ENCODE assay signal across 22 cellular contexts in genomic region chr19:58007285-58007684, GRCh38. TPM values are rescaled to one million over a fixed set of nuclear protein-coding genes. Genes with fewer than 3 reads are reported as not detected.
DNase-seq lines count a peak whose midpoint lies in the region; ATAC-seq and TF ChIP-seq lines count a peak whose summit lies in the region.
"Had no signal": no experiment of that assay in that cellular context is flagged by ENCODE, and none has a peak within 500 bp of the region (broad histone marks: within the 10 kb centered on the region; RNA-seq: fewer than 3 reads in every experiment).

No MANE protein-coding gene starts in this region.

- peaks cover 50% of the 10 kb centered on the region for H3K9me3 Mint-ChIP-seq in activated T-cell treated with anti-CD3 and anti-CD28 coated beads, Interleukin-2, amount 50 U/mL, for 4 hours

- peaks cover 90% of the 10 kb centered on the region for H3K9me3 ChIP-seq in left ventricle myocardium inferior (replicated peaks)

- no peak overlapping the region for H3K4me3 Mint-ChIP-seq in activated T-cell treated with anti-CD3 and anti-CD28 coated beads, Interleukin-2, amount 50 U/mL, for 4 hours

- ATAC-seq in esophagus mucosa (no peak), HG02970 (IDR thresholded peaks at IDR 0.05; ENCODE audit: low FRiP score, unreplicated experiment) (no peak)
- ATAC-seq in activated T-cell treated with anti-CD3 and anti-CD28 coated beads, Interleukin-2, amount 50 U/mL, for 4 hours: no peak
- ATAC-seq: gastrocnemius medialis, left lung had no signal

- peaks cover 18% of the 10 kb centered on the region for H3K4me1 Mint-ChIP-seq in activated T-cell treated with anti-CD3 and anti-CD28 coated beads, Interleukin-2, amount 50 U/mL, for 4 hours (ENCODE audit: low read depth)

- H3K27ac ChIP-seq in left ventricle myocardium inferior (replicated peaks): no peak overlapping the region
- H3K27ac ChIP-seq: gastrocnemius medialis, left lung, sigmoid colon, SK-N-MC, vagina had no signal

- no peaks in the 10 kb centered on the region for H3K27me3 ChIP-seq in left ventricle myocardium inferior (ENCODE audit: low read depth)
- H3K27me3 ChIP-seq: sigmoid colon, vagina had no signal

- H3K4me3 ChIP-seq in left ventricle myocardium inferior: no peak overlapping the region
- H3K4me3 ChIP-seq in choroid plexus epithelial cell (ENCODE audit: low read depth, low read length): no peak overlapping the region
- H3K4me3 ChIP-seq: left lung, sigmoid colon, SK-N-MC, vagina had no signal

- peaks cover 45% of the 10 kb centered on the region for H3K36me3 ChIP-seq in left ventricle myocardium inferior

- peaks cover 43% of the 10 kb centered on the region for H3K36me3 Mint-ChIP-seq in activated T-cell treated with anti-CD3 and anti-CD28 coated beads, Interleukin-2, amount 50 U/mL, for 4 hours (ENCODE audit: insufficient read depth)

- no peak for DNase-seq in left ventricle myocardium inferior
- DNase-seq in cardiac septum (ENCODE audit: low spot score): no peak
- peak; percentile 12 to 41 for DNase-seq in NCI-H1930 (lab: John Stamatoyannopoulos, UW)
- DNase-seq in choroid plexus epithelial cell (ENCODE audit: low read depth): peak; percentile 11
- DNase-seq in NCI-H2227 treated with DMSO at 0.1 percent for 48 hours (lab: John Stamatoyannopoulos, UW): no peak
- no peak for DNase-seq in activated T-cell treated with anti-CD3 and anti-CD28 coated beads, Interleukin-2, amount 50 U/mL, for 4 hours
- DNase-seq: activated CD4-positive, alpha-beta T cell treated with anti-CD3 and anti-CD28 coated beads for 48 hours; activated CD8-positive, alpha-beta memory T cell treated with anti-CD3 and anti-CD28 coated beads, Interleukin-2, amount 50 U/mL, for 4 hours; activated gamma-delta T cell; amygdala; cerebellar nuclear complex; gastrocnemius medialis; GDM1; Kasumi-1; left lung; NCI-H1694 treated with DMSO at 0.1 percent for 48 hours; NCI-H510A; sigmoid colon had no signal

- H3K4me1 ChIP-seq in left ventricle myocardium inferior: peaks cover 43% of the 10 kb centered on the region

- intact Hi-C loops in left ventricle myocardium inferior (cut with micrococcal nuclease) (no loop called here), cardiac septum (cut with DNase I) (no loop called here)

- H3K27me3 Mint-ChIP-seq in activated T-cell treated with anti-CD3 and anti-CD28 coated beads, Interleukin-2, amount 50 U/mL, for 4 hours (ENCODE audit: low read depth): no peaks in the 10 kb centered on the region

- TF ChIP-seq CTCF in left ventricle myocardium inferior (IDR thresholded peaks at IDR 0.05; ENCODE audit: borderline replicate concordance) (peak; percentile 29), choroid plexus epithelial cell (conservative IDR thresholded peaks at IDR 0.05; ENCODE audit: low read depth, low read length) (peak; percentile 37)

RNA-seq across cellular contexts. Expression of gene ZNF606, which starts 4.7 kb away (rescaled TPM):
- total RNA-seq in left ventricle myocardium inferior (13.7 TPM), cardiac septum (13.8 TPM), esophagus mucosa (5.4 TPM)
- 1 to 10 TPM; 3.1 to 4.2 (median 4.0) TPM for total RNA-seq in activated T-cell treated with anti-CD3 and anti-CD28 coated beads, Interleukin-2, amount 50 U/mL, for 4 hours

RNA-seq across cellular contexts. Expression of gene ZSCAN1, which starts 26.5 kb away (rescaled TPM):
- not detected for total RNA-seq in left ventricle myocardium inferior
- not detected for total RNA-seq in cardiac septum
- total RNA-seq in esophagus mucosa: not detected
- not detected for total RNA-seq in activated T-cell treated with anti-CD3 and anti-CD28 coated beads, Interleukin-2, amount 50 U/mL, for 4 hours
- total RNA-seq: gastrocnemius medialis, sigmoid colon, vagina had no signal

RNA-seq across cellular contexts. Expression of gene C19orf18, which starts 33.0 kb away (rescaled TPM):
- 2.1 TPM for total RNA-seq in left ventricle myocardium inferior
- 2.5 TPM for total RNA-seq in cardiac septum
- 0.48 TPM for total RNA-seq in esophagus mucosa
- total RNA-seq in activated T-cell treated with anti-CD3 and anti-CD28 coated beads, Interleukin-2, amount 50 U/mL, for 4 hours: not detected
- total RNA-seq: gastrocnemius medialis had no signal

RNA-seq across cellular contexts. Expression of gene ZNF135, which starts 51.8 kb away (rescaled TPM):
- total RNA-seq in left ventricle myocardium inferior (3.8 TPM), cardiac septum (4.2 TPM), esophagus mucosa (0.68 TPM)
- total RNA-seq in activated T-cell treated with anti-CD3 and anti-CD28 coated beads, Interleukin-2, amount 50 U/mL, for 4 hours: under 1 TPM; 0.27 to 0.48 (median 0.37) TPM

RNA-seq across cellular contexts. Expression of gene ZNF256, which starts 59.8 kb away (rescaled TPM):
- 10.8 TPM for total RNA-seq in left ventricle myocardium inferior
- 9.4 TPM for total RNA-seq in cardiac septum
- 2.6 TPM for total RNA-seq in esophagus mucosa
- total RNA-seq in activated T-cell treated with anti-CD3 and anti-CD28 coated beads, Interleukin-2, amount 50 U/mL, for 4 hours: 1 to 10 TPM; 4.7 to 6.4 (median 5.2) TPM

Comparison
In these comparisons a context has a peak if more than half of its experiments do, and no peak if none do; other contexts are left out.
1. DNase-seq: peak in NCI-H1930 (2 of 2) and choroid plexus epithelial cell (single experiment); none in left ventricle myocardium inferior (single experiment), cardiac septum (single experiment), NCI-H2227 treated with DMSO at 0.1 percent for 48 hours (single experiment) and activated T-cell treated with anti-CD3 and anti-CD28 coated beads, Interleukin-2, amount 50 U/mL, for 4 hours (single experiment).